ENCODE assay signal across 2 cellular contexts in the genomic region with DNA sequence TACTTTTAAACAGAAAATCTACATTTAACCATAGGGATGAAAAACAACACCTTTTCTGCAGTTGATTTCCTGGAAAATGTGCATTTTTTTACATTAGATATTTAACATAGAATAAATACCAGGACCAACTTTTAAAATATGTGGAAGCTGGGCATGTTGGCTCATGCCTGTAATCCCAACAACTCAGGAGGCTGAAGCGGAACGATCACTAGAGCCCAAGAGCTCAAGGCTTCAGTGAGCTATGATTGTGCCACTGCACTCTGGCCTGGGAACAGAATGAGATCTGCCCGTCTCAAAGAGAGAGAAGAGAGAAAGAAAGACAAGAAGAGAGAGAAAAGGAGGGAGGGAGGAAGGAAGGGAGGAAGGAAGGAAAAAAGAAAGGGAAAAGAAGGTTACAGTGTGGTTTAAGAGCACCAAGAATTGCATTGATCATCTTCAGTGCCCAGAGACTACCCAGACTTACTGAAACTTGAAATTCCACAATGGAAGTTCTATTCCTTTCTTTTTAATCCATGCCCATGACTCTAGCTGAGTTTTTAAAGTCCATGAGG.
TF ChIP-seq lines count a peak whose summit lies in the region.

No MANE protein-coding gene starts in this region.

TF ChIP-seq in IMR-90, 13 proteins besides CTCF, POLR2A, EP300 and RAD21:
- TF ChIP-seq MAFK (IDR thresholded peaks at IDR 0.05; ENCODE audit: low read depth, low read length), result no peak
- no peak for TF ChIP-seq SMC3 (IDR thresholded peaks at IDR 0.05; ENCODE audit: low read depth, low read length)
- TF ChIP-seq RCOR1 (IDR thresholded peaks at IDR 0.05; ENCODE audit: insufficient replicate concordance, low read length), result no peak

TF ChIP-seq in H1, 55 proteins besides CTCF, POLR2A, EP300 and RAD21:
- TF ChIP-seq POU5F1 (IDR thresholded peaks at IDR 0.05; ENCODE audit: low read depth, low read length) (no peak), PHF8 (conservative IDR thresholded peaks at IDR 0.05; ENCODE audit: low read depth, low read length) (no peak), NRF1 (IDR thresholded peaks at IDR 0.05; ENCODE audit: low read depth, low read length) (no peak), CHD7 (IDR thresholded peaks at IDR 0.05; ENCODE audit: insufficient replicate concordance, low read length) (no peak), JUND (IDR thresholded peaks at IDR 0.05; ENCODE audit: low read length) (no peak), BCL11A (IDR thresholded peaks at IDR 0.05; ENCODE audit: low read depth in 2 of 2, low read length in 2 of 2) (no peak), TAF7 (optimal IDR thresholded peaks at IDR 0.05; ENCODE audit: borderline replicate concordance, low read depth, low read length) (no peak), ASH2L (IDR thresholded peaks at IDR 0.05; ENCODE audit: low read length) (no peak), EGR1 (IDR thresholded peaks at IDR 0.05; ENCODE audit: borderline replicate concordance, low read depth, low read length) (no peak), POLR2AphosphoS5 (IDR thresholded peaks at IDR 0.05; ENCODE audit: low read depth, low read length) (no peak), SUZ12 (IDR thresholded peaks at IDR 0.05; ENCODE audit: low read length) (no peak), RFX5 (IDR thresholded peaks at IDR 0.05; ENCODE audit: borderline replicate concordance, low read depth, low read length) (no peak), SIX5 (IDR thresholded peaks at IDR 0.05; ENCODE audit: low read depth, low read length) (no peak), ATF2 (IDR thresholded peaks at IDR 0.05; ENCODE audit: low read length) (no peak), KDM1A (IDR thresholded peaks at IDR 0.05; ENCODE audit: borderline replicate concordance, low read length) (no peak), SIN3A (conservative IDR thresholded peaks at IDR 0.05 in 1 of 2, IDR thresholded peaks at IDR 0.05 in 1 of 2; ENCODE audit: low read depth in 1 of 2, low read length in 2 of 2) (no peak), SP2 (IDR thresholded peaks at IDR 0.05; ENCODE audit: low read length) (no peak), CBX5 (IDR thresholded peaks at IDR 0.05; ENCODE audit: low read depth, low read length) (no peak)
- TF ChIP-seq, protein P1, sequence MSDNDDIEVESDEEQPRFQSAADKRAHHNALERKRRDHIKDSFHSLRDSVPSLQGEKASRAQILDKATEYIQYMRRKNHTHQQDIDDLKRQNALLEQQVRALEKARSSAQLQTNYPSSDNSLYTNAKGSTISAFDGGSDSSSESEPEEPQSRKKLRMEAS (IDR thresholded peaks at IDR 0.05), result no peak
- TF ChIP-seq, protein P2, sequence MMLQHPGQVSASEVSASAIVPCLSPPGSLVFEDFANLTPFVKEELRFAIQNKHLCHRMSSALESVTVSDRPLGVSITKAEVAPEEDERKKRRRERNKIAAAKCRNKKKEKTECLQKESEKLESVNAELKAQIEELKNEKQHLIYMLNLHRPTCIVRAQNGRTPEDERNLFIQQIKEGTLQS (IDR thresholded peaks at IDR 0.05; ENCODE audit: insufficient read depth, low read depth, low read length), result no peak
